ENCODE assay signal across 21 cellular contexts in genomic region chr10:72746606-72747357, GRCh38. TPM values are rescaled to one million over a fixed set of nuclear protein-coding genes. Genes with fewer than 3 reads are reported as not detected.
DNase-seq lines count a peak whose midpoint lies in the region; ATAC-seq, FAIRE-seq and TF ChIP-seq lines count a peak whose summit lies in the region.
"Had no signal": no experiment of that assay in that cellular context is flagged by ENCODE, and none has a peak within 500 bp of the region (broad histone marks: within the 10 kb centered on the region; RNA-seq: fewer than 3 reads in every experiment).

No MANE protein-coding gene starts in this region.

- intact Hi-C loops in IMR-90 (cut with micrococcal nuclease), result no loop called here

- POLR2A ChIA-PET in A549 (lab: Yijun Ruan, JAX) (no interaction called here), IMR-90 (lab: Charles Lee; ENCODE audit: unreplicated experiment) (interaction anchor here (0.5 kb wide), 1 partner anchor 24 kb away, joined by 13 read pairs; no protein-coding TSS in a partner anchor), RWPE1 (lab: Yijun Ruan, JAX; ENCODE audit: low non-redundant PET) (no interaction called here)

- H3K4ac ChIP-seq in IMR-90 (ENCODE audit: low read depth, low read length), result no peak overlapping the region
- H3K4ac ChIP-seq in neuronal stem cell (ENCODE audit: low read length), result no peak overlapping the region

- no peak overlapping the region for H2BK20ac ChIP-seq in IMR-90 (ENCODE audit: low read depth, low read length)

- no peaks in the 10 kb centered on the region for H3K27me3 Mint-ChIP-seq in endothelial cell (ENCODE audit: unreplicated experiment)
- no peaks in the 10 kb centered on the region for H3K27me3 Mint-ChIP-seq in mesothelial cell of epicardium (ENCODE audit: low read depth)
- H3K27me3 Mint-ChIP-seq in stimulated activated naive B cell treated with anti-CD40 and anti-IgM and Interleukin-4, amounts not matched to agents 10 μg/mL and 1 μg/mL and 100 μg/mL, for 72 hours, result no peaks in the 10 kb centered on the region
- no peaks in the 10 kb centered on the region for H3K27me3 Mint-ChIP-seq in effector memory CD8-positive, alpha-beta T cell
- H3K27me3 Mint-ChIP-seq: CD4-positive, alpha-beta memory T cell had no signal

- CTCF ChIA-PET in A549 (lab: Yijun Ruan, JAX) (interaction anchor here (1.3 kb wide), 1 partner anchor 9 kb away, joined by 3 read pairs; no protein-coding TSS in a partner anchor), IMR-90 (lab: Yijun Ruan, JAX) (interaction anchor here (0.7 to 1.3 kb wide), 3 partner anchors 27 to 88 kb away, joined by 3 read pairs; no protein-coding TSS in a partner anchor), RWPE1 (lab: Yijun Ruan, JAX) (interaction anchor here (0.6 kb wide), 1 partner anchor 123 kb away, joined by 3 read pairs; no protein-coding TSS in a partner anchor)

- H3K4me1 Mint-ChIP-seq in endothelial cell (ENCODE audit: unreplicated experiment) (peaks cover 3% of the 10 kb centered on the region), mesothelial cell of epicardium (peaks cover 22% of the 10 kb centered on the region)
- H3K4me1 Mint-ChIP-seq in stimulated activated naive B cell treated with anti-CD40 and anti-IgM and Interleukin-4, amounts not matched to agents 10 μg/mL and 1 μg/mL and 100 μg/mL, for 72 hours, result peaks cover 0 to 5% of the 10 kb centered on the region in 2 donors
- peaks cover 1 to 8% of the 10 kb centered on the region in 2 donors for H3K4me1 Mint-ChIP-seq in effector memory CD8-positive, alpha-beta T cell (ENCODE audit: low read depth in 2 of 2)

- dilution Hi-C loops in IMR-90 (cut with HindIII; ENCODE audit: low sequenced_read_pairs, unreplicated experiment), result no loop called here

- H3K9me3 ChIP-seq in A549, result no peaks in the 10 kb centered on the region
- H3K9me3 ChIP-seq in IMR-90 (ENCODE audit: control insufficient read depth, insufficient read depth, low read length), result no peaks in the 10 kb centered on the region
- H3K9me3 ChIP-seq in neuronal stem cell (replicated peaks in 1 of 2; ENCODE audit: control insufficient read depth in 2 of 2, insufficient read depth in 1 of 2, low read depth in 1 of 2, low read length in 2 of 2), result no peaks in the 10 kb centered on the region

- H2BK15ac ChIP-seq in IMR-90 (ENCODE audit: low read depth, low read length), result no peak overlapping the region
- no peak overlapping the region for H2BK15ac ChIP-seq in neuronal stem cell (ENCODE audit: low read length)

- in situ Hi-C loops in IMR-90 (cut with MboI; ENCODE audit: low sequenced_read_pairs), result no loop called here

- H3K14ac ChIP-seq in IMR-90 (replicated peaks; ENCODE audit: low read depth, low read length) (no peak overlapping the region), neuronal stem cell (ENCODE audit: low read length) (no peak overlapping the region)

- TF ChIP-seq POLR2A in A549 (IDR thresholded peaks at IDR 0.05; ENCODE audit: low read length) (no peak), IMR-90 (IDR thresholded peaks at IDR 0.05; ENCODE audit: low read depth, low read length) (no peak)

- H3K79me1 ChIP-seq in IMR-90 (ENCODE audit: low read depth in 1 of 2, low read length in 2 of 2) (peaks cover 30 to 57% of the 10 kb centered on the region in 2 experiments), neuronal stem cell (ENCODE audit: low read depth, low read length) (no peaks in the 10 kb centered on the region)

- H3K4me2 ChIP-seq in A549 (peak overlapping the region; percentile 18; the same call in 1 of the 3 replicates), IMR-90 (ENCODE audit: low read depth, low read length) (no peak overlapping the region), neuronal stem cell (ENCODE audit: insufficient read depth, low read length, poor library complexity, severe bottlenecking) (no peak overlapping the region)
- H3K4me2 ChIP-seq: KMS-11 had no signal

- ATAC-seq in A549, result peak in 1 of 2 experiments; percentile 51; a peak in 3 of 6 replicates
- peak; percentile 37 for ATAC-seq in IMR-90 (ENCODE audit: low read depth)
- no peak for ATAC-seq in stimulated activated naive B cell treated with anti-CD40 and anti-IgM and Interleukin-4, amounts not matched to agents 10 μg/mL and 1 μg/mL and 100 μg/mL, for 72 hours (replicated peaks)
- no peak for ATAC-seq in effector memory CD8-positive, alpha-beta T cell (replicated peaks)
- ATAC-seq: activated CD4-positive, CD25-positive, alpha-beta regulatory T cell treated with anti-CD3 and anti-CD28 coated beads, Interleukin-2, amount 50 U/mL, for 24 hours; Right ventricle myocardium inferior had no signal

- WGBS in A549 (ENCODE audit: missing lambda C conversion rate), result 49% methylated on average over 3 of the region's 3 CpGs
- no CpG with 5 or more reads among the region's 3 CpGs for WGBS in IMR-90 (ENCODE audit: extremely low coverage in 2 of 2, insufficient read length in 1 of 2), 2 experiments
- WGBS in neuronal stem cell (ENCODE audit: extremely low coverage in 2 of 2, insufficient read length in 2 of 2, insufficient replicate concordance in 1 of 2), 2 donors, result no CpG with 5 or more reads among the region's 3 CpGs

- H3K23ac ChIP-seq in IMR-90 (ENCODE audit: low read depth, low read length), result no peak overlapping the region
- H3K23ac ChIP-seq in neuronal stem cell (ENCODE audit: low read depth, low read length, poor library complexity), result no peak overlapping the region

- H3K9ac ChIP-seq in IMR-90 (ENCODE audit: low read depth, low read length), result no peak overlapping the region
- H3K9ac ChIP-seq in neuronal stem cell (ENCODE audit: low read depth, low read length, poor library complexity), result no peak overlapping the region
- H3K9ac ChIP-seq: KMS-11 had no signal

- peaks cover 14% of the 10 kb centered on the region for H3K4me1 ChIP-seq in A549
- H3K4me1 ChIP-seq in IMR-90 (ENCODE audit: control insufficient read depth, insufficient read depth, low read length), result peaks cover 2% of the 10 kb centered on the region; the same call in 1 of the 2 replicates
- H3K4me1 ChIP-seq in neuronal stem cell (ENCODE audit: control insufficient read depth in 2 of 2, insufficient read depth in 1 of 2, low read depth in 1 of 2, low read length in 2 of 2), result peaks cover 4 to 8% of the 10 kb centered on the region in 2 donors

- 0 out of 2 replicates have a peak overlapping the region, but pooled peaks have one; percentile 38 for H3K18ac ChIP-seq in IMR-90 (ENCODE audit: low read depth, low read length)
- no peak overlapping the region for H3K18ac ChIP-seq in neuronal stem cell (ENCODE audit: low read length)

- H3K36me3 Mint-ChIP-seq in endothelial cell (ENCODE audit: low read depth, unreplicated experiment) (no peaks in the 10 kb centered on the region), mesothelial cell of epicardium (peaks cover 3% of the 10 kb centered on the region)
- peaks cover 0 to 3% of the 10 kb centered on the region in 2 donors for H3K36me3 Mint-ChIP-seq in stimulated activated naive B cell treated with anti-CD40 and anti-IgM and Interleukin-4, amounts not matched to agents 10 μg/mL and 1 μg/mL and 100 μg/mL, for 72 hours
- H3K36me3 Mint-ChIP-seq in effector memory CD8-positive, alpha-beta T cell (ENCODE audit: insufficient read depth), result peaks cover 6% of the 10 kb centered on the region

- H3K27me3 ChIP-seq in IMR-90 (ENCODE audit: control insufficient read depth, insufficient read depth, low read length), result no peaks in the 10 kb centered on the region
- no peaks in the 10 kb centered on the region for H3K27me3 ChIP-seq in neuronal stem cell (ENCODE audit: control insufficient read depth in 3 of 3, insufficient read depth in 3 of 3, low read depth in 1 of 3, low read length in 3 of 3)

- H3K27ac ChIP-seq in A549, result no peak overlapping the region
- H3K27ac ChIP-seq in IMR-90 (ENCODE audit: insufficient read depth, low read length), result no peak overlapping the region
- H3K27ac ChIP-seq in RWPE1, result no peak overlapping the region
- H3K27ac ChIP-seq in neuronal stem cell (replicated peaks; ENCODE audit: low read length), result no peak overlapping the region
- H3K27ac ChIP-seq: HL-60, KMS-11 had no signal

- no peak overlapping the region for H2BK12ac ChIP-seq in neuronal stem cell (ENCODE audit: low read length)

- H2BK5ac ChIP-seq in IMR-90 (ENCODE audit: low read depth, low read length, poor library complexity, severe bottlenecking), result no peak overlapping the region
- no peak overlapping the region for H2BK5ac ChIP-seq in neuronal stem cell (ENCODE audit: low read length)

- no peak for FAIRE-seq in A549 (lab: Jason Lieb, UNC)

- H3K4me3 ChIP-seq in A549, result no peak overlapping the region
- H3K4me3 ChIP-seq in IMR-90 (ENCODE audit: insufficient read depth, low read depth, low read length), result no peak overlapping the region
- no peak overlapping the region for H3K4me3 ChIP-seq in neuronal stem cell (ENCODE audit: low read length in 2 of 2)

- TF ChIP-seq CTCF in A549 (IDR thresholded peaks at IDR 0.05) (no peak), IMR-90 (conservative IDR thresholded peaks at IDR 0.05; ENCODE audit: low read depth, low read length) (no peak), endothelial cell (IDR thresholded peaks at IDR 0.05; ENCODE audit: unreplicated experiment) (no peak), mesothelial cell of epicardium (IDR thresholded peaks at IDR 0.05; ENCODE audit: unreplicated experiment) (no peak), RWPE1 (conservative IDR thresholded peaks at IDR 0.05; ENCODE audit: low read depth) (no peak)

- 0 out of 2 replicates have a peak, but pooled peaks cover 3% of the 10 kb centered on the region for H4K20me1 ChIP-seq in IMR-90 (ENCODE audit: insufficient read depth, low read length)

- no peak overlapping the region for H2AFZ ChIP-seq in IMR-90 (replicated peaks; ENCODE audit: low read length, poor library complexity)
- no peak overlapping the region for H2AFZ ChIP-seq in neuronal stem cell (ENCODE audit: low read length)

- peak overlapping the region in 1 of 2 experiments; percentile 13; a peak in 1 of 4 replicates for H4K8ac ChIP-seq in IMR-90 (ENCODE audit: low read depth in 2 of 2, low read length in 2 of 2)
- no peak overlapping the region for H4K8ac ChIP-seq in neuronal stem cell (ENCODE audit: low read depth, low read length)

- no TSS peak for BruUV-seq in IMR-90 (replicated peaks; lab: Mats Ljungman, UMichigan)

- H3K36me3 ChIP-seq in IMR-90 (ENCODE audit: control insufficient read depth, insufficient read depth, low read length) (no peaks in the 10 kb centered on the region), neuronal stem cell (replicated peaks in 1 of 2; ENCODE audit: control insufficient read depth in 2 of 2, insufficient read depth in 2 of 2, low read length in 2 of 2) (no peaks in the 10 kb centered on the region)

- H3K4me3 Mint-ChIP-seq in endothelial cell (ENCODE audit: unreplicated experiment), result no peak overlapping the region
- no peak overlapping the region for H3K4me3 Mint-ChIP-seq in mesothelial cell of epicardium
- no peak overlapping the region for H3K4me3 Mint-ChIP-seq in stimulated activated naive B cell treated with anti-CD40 and anti-IgM and Interleukin-4, amounts not matched to agents 10 μg/mL and 1 μg/mL and 100 μg/mL, for 72 hours
- H3K4me3 Mint-ChIP-seq in effector memory CD8-positive, alpha-beta T cell, result no peak overlapping the region
- H3K4me3 Mint-ChIP-seq: CD4-positive, alpha-beta memory T cell; T-helper 1 cell treated with Interleukin-12 subunit alpha and Interleukin-12 subunit beta and Interleukin-4 antibody, amounts not matched to agents 30 μg/mL and 1 μg/mL, for 36 hours had no signal

- H2BK120ac ChIP-seq in IMR-90 (ENCODE audit: low read depth, low read length) (no peak overlapping the region), neuronal stem cell (ENCODE audit: low read depth, low read length) (no peak overlapping the region)

- H4K5ac ChIP-seq in IMR-90 (ENCODE audit: low read depth, low read length), result no peak overlapping the region

- no peak overlapping the region for H2AK9ac ChIP-seq in IMR-90 (replicated peaks; ENCODE audit: low read depth, low read length, poor library complexity)

- H3K9me1 ChIP-seq in IMR-90 (ENCODE audit: insufficient read depth, low read length), result peaks cover 3% of the 10 kb centered on the region; the same call in 1 of the 2 replicates

- TF ChIP-seq EP300 in A549 (IDR thresholded peaks at IDR 0.05), result no peak

- no peak for DNase-seq in A549 (ENCODE audit: low read depth in 1 of 2, low spot score in 1 of 2)
- no peak for DNase-seq in IMR-90
- no peak for DNase-seq in endothelial cell (ENCODE audit: low spot score)
- DNase-seq in mesothelial cell of epicardium (ENCODE audit: low spot score in 2 of 2, unreplicated experiment in 2 of 2), result no peak
- no peak for DNase-seq in RWPE1 (ENCODE audit: low spot score)
- DNase-seq in neuronal stem cell (ENCODE audit: low spot score), result no peak
- no peak for DNase-seq in stimulated activated naive B cell treated with anti-CD40 and anti-IgM and Interleukin-4, amounts not matched to agents 10 μg/mL and 1 μg/mL and 100 μg/mL, for 72 hours
- DNase-seq in effector memory CD8-positive, alpha-beta T cell, result no peak
- DNase-seq: activated effector memory CD4-positive, alpha-beta T cell treated with Interleukin-2 at 50 U/mL for 16 hours; aorta; CD4-positive, alpha-beta memory T cell; head of caudate nucleus; islet precursor cell; midbrain; NCI-H1436; stimulated activated naive CD4-positive, alpha-beta T cell treated with Interleukin-2 at 50 U/mL for 16 hours had no signal

- no peak for TF ChIP-seq RAD21 in A549 (conservative IDR thresholded peaks at IDR 0.05 in 1 of 2, IDR thresholded peaks at IDR 0.05 in 1 of 2)
- no peak for TF ChIP-seq RAD21 in IMR-90 (IDR thresholded peaks at IDR 0.05; ENCODE audit: low read length)

- H4K91ac ChIP-seq in IMR-90 (ENCODE audit: insufficient read depth, low read depth, low read length) (no peak overlapping the region), neuronal stem cell (ENCODE audit: low read depth, low read length, poor library complexity) (no peak overlapping the region)

- H3K9me3 Mint-ChIP-seq in endothelial cell (ENCODE audit: unreplicated experiment), result no peaks in the 10 kb centered on the region
- H3K9me3 Mint-ChIP-seq in mesothelial cell of epicardium, result no peaks in the 10 kb centered on the region
- H3K9me3 Mint-ChIP-seq in stimulated activated naive B cell treated with anti-CD40 and anti-IgM and Interleukin-4, amounts not matched to agents 10 μg/mL and 1 μg/mL and 100 μg/mL, for 72 hours, result no peaks in the 10 kb centered on the region
- no peaks in the 10 kb centered on the region for H3K9me3 Mint-ChIP-seq in effector memory CD8-positive, alpha-beta T cell
- H3K9me3 Mint-ChIP-seq: CD4-positive, alpha-beta memory T cell; T-helper 1 cell treated with Interleukin-12 subunit alpha and Interleukin-12 subunit beta and Interleukin-4 antibody, amounts not matched to agents 30 μg/mL and 1 μg/mL, for 36 hours had no signal

- no peak overlapping the region for H3K56ac ChIP-seq in IMR-90 (ENCODE audit: extremely low read depth, insufficient read depth, low read length)

- H3K27ac Mint-ChIP-seq in endothelial cell (ENCODE audit: unreplicated experiment), result peak overlapping the region; percentile 61
- peak overlapping the region; percentile 85 for H3K27ac Mint-ChIP-seq in mesothelial cell of epicardium
- no peak overlapping the region for H3K27ac Mint-ChIP-seq in stimulated activated naive B cell treated with anti-CD40 and anti-IgM and Interleukin-4, amounts not matched to agents 10 μg/mL and 1 μg/mL and 100 μg/mL, for 72 hours
- H3K27ac Mint-ChIP-seq in effector memory CD8-positive, alpha-beta T cell, result no peak overlapping the region
- H3K27ac Mint-ChIP-seq: T-helper 1 cell treated with Interleukin-12 subunit alpha and Interleukin-12 subunit beta and Interleukin-4 antibody, amounts not matched to agents 30 μg/mL and 1 μg/mL, for 36 hours had no signal

- H2AK5ac ChIP-seq in IMR-90 (ENCODE audit: low read depth, low read length), result no peak overlapping the region
- H2AK5ac ChIP-seq in neuronal stem cell (ENCODE audit: low read depth, low read length), result no peak overlapping the region

RNA-seq across cellular contexts. Expression of gene MCU, which starts 54.8 kb away (rescaled TPM):
- polyA plus RNA-seq in A549 (2011; rRNA removed) (221 and 226 TPM in 2 replicates), A549 (2017; fragmentation: RNase III; extraction: RNeasy Plus Mini Kit Qiagen cat#74134 plus additional on column Dnase treatment) (40.3 to 44.0 TPM (median 42.2 TPM) in 3 replicates), IMR-90 (2012; rRNA removed) (35.1 and 36.7 TPM in 2 replicates)
- polyA plus RNA-seq in A549 (2012; cell fraction: cytosol; rRNA removed), result 42.6 and 47.1 TPM in 2 replicates
- 40.7 and 48.6 TPM in 2 replicates for polyA plus RNA-seq in A549 (2012; cell fraction: nucleus; rRNA removed)
- polyA minus RNA-seq in A549 (2011; rRNA and poly(A)+ RNA removed), result 131 and 156 TPM in 2 replicates
- total RNA-seq in IMR-90 (2012; rRNA removed) (36.2 and 39.7 TPM in 2 replicates), endothelial cell (ENCODE audit: unreplicated experiment) (39.6 TPM), mesothelial cell of epicardium (44.6 to 51.4 TPM (median 50.0 TPM) in 3 replicates)
- 9.6 and 11.2 TPM in 2 replicates for polyA plus RNA-seq in IMR-90 (2012; cell fraction: cytosol; rRNA removed)
- polyA plus RNA-seq in IMR-90 (2012; cell fraction: nucleus; rRNA removed; ENCODE audit: low replicate concordance), result 12.1 and 61.4 TPM in 2 replicates
- polyA plus RNA-seq in neuronal stem cell (2013, experiment 1 of 2), result 20.6 TPM
- polyA plus RNA-seq in neuronal stem cell (2013, experiment 2 of 2), result 20.8 TPM

Comparison
In these comparisons a context has a peak if more than half of its experiments do, and no peak if none do; other contexts are left out.
1. H3K27ac Mint-ChIP-seq: peak in endothelial cell (single experiment) and mesothelial cell of epicardium (single experiment); none in stimulated activated naive B cell treated with anti-CD40 and anti-IgM and Interleukin-4, amounts not matched to agents 10 μg/mL and 1 μg/mL and 100 μg/mL, for 72 hours (single experiment) and effector memory CD8-positive, alpha-beta T cell (0 of 2).